12 cellular contexts compared by ENCODE assay signal in the genomic region with DNA sequence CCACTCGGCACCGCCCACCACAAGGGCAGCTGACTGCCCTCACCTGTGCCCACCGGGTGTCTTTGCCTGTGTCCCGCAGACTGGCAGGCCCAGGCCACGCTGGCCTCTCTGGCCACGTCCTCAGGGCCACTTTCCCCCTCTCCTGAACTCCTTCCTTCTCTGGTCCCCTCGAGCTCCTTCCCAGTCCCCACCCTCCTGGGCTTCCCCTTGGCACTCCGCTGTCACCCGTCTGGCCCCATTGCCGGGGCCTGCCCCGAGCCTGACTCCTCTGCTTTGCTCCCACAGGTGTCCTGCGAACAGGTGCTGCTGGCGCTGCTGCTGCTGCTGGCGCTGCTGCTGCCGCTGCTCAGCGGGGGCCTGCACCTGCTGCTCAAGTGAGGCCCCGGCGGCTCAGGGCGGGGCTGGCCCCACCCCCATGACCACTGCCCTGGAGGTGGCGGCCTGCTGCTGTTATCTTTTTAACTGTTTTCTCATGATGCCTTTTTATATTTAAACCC. TPM values are rescaled to one million over a fixed set of nuclear protein-coding genes. Genes with fewer than 3 reads are reported as not detected.
A peak's percentile ranks its signal among the peaks of the same experiment; 100 is the strongest.
DNase-seq lines count a peak whose midpoint lies in the region; ATAC-seq and TF ChIP-seq lines count a peak whose summit lies in the region.
"Had no signal": no experiment of that assay in that cellular context is flagged by ENCODE, and none has a peak within 500 bp of the region (broad histone marks: within the 10 kb centered on the region; RNA-seq: fewer than 3 reads in every experiment).

No MANE protein-coding gene starts in this region.

- CTCF ChIA-PET in Calu3 (lab: Charles Lee) = interaction anchor here (0.7 kb wide), 1 partner anchor 291 kb away, joined by 3 read pairs; no protein-coding TSS in a partner anchor

- H3K4me1 Mint-ChIP-seq in Calu3 (ENCODE audit: low read depth, unreplicated experiment) = peaks cover 31% of the 10 kb centered on the region
- H3K4me1 Mint-ChIP-seq in central memory CD8-positive, alpha-beta T cell = peaks cover 5% of the 10 kb centered on the region

- no peaks in the 10 kb centered on the region for H3K9me3 Mint-ChIP-seq in Calu3 (ENCODE audit: low read depth, unreplicated experiment)
- H3K9me3 Mint-ChIP-seq in central memory CD8-positive, alpha-beta T cell = no peaks in the 10 kb centered on the region

- no peak for ATAC-seq in central memory CD8-positive, alpha-beta T cell (replicated peaks; ENCODE audit: extremely low read depth, poor library complexity, severe bottlenecking)
- ATAC-seq in left lobe of liver (no peak), GM18909 (IDR thresholded peaks at IDR 0.05; ENCODE audit: poor library complexity, unreplicated experiment) (no peak)

- TF ChIP-seq CTCF in Calu3 (IDR thresholded peaks at IDR 0.05; ENCODE audit: unreplicated experiment) = no peak

- H3K27ac Mint-ChIP-seq in Calu3 (ENCODE audit: unreplicated experiment) = peak overlapping the region; percentile 94
- H3K27ac Mint-ChIP-seq in central memory CD8-positive, alpha-beta T cell (ENCODE audit: low read depth) = peak overlapping the region; percentile 49

- DNase-seq in Calu3 (peak; percentile 75), NCI-H2029 (lab: John Stamatoyannopoulos, UW) (peak; percentile 68), left lobe of liver (ENCODE audit: low spot score) (no peak)
- no peak for DNase-seq in central memory CD8-positive, alpha-beta T cell (ENCODE audit: low spot score in 2 of 2)
- no peak for DNase-seq in activated T-cell treated with anti-CD3 and anti-CD28 coated beads, Interleukin-2, amount 50 U/mL, for 1 hour
- DNase-seq: amniotic stem cell; midbrain; NCI-H1694; stimulated activated CD4-positive, alpha-beta T cell treated with anti-CD3 and anti-CD28 coated beads, Interleukin-1b, Interleukin-23, amount 100 ng/mL, for 48 hours had no signal

- peak overlapping the region; percentile 99 for H3K4me3 Mint-ChIP-seq in Calu3 (ENCODE audit: low read depth, unreplicated experiment)
- no peak overlapping the region for H3K4me3 Mint-ChIP-seq in central memory CD8-positive, alpha-beta T cell

- no peaks in the 10 kb centered on the region for H3K27me3 Mint-ChIP-seq in Calu3 (ENCODE audit: unreplicated experiment)
- no peaks in the 10 kb centered on the region for H3K27me3 Mint-ChIP-seq in central memory CD8-positive, alpha-beta T cell

- intact Hi-C loops in Calu3 (cut with micrococcal nuclease; ENCODE audit: unreplicated experiment) = no loop called here

- peaks cover 84% of the 10 kb centered on the region for H3K36me3 Mint-ChIP-seq in Calu3 (ENCODE audit: insufficient read depth, unreplicated experiment)
- peaks cover 4% of the 10 kb centered on the region for H3K36me3 Mint-ChIP-seq in central memory CD8-positive, alpha-beta T cell (ENCODE audit: insufficient read depth)

- no TSS peak for BruUV-seq in Calu3 (replicated peaks; lab: Mats Ljungman, UMichigan)

RNA-seq across cellular contexts. Expression of a gene that starts 14.2 kb away (rescaled TPM):
- total RNA-seq in Calu3 (2022) = 23.9 and 26.6 TPM in 2 replicates
- 13.6 TPM for total RNA-seq in left lobe of liver

RNA-seq across cellular contexts. Expression of a gene that starts 18.4 kb away (rescaled TPM):
- total RNA-seq in Calu3 (2022) = 37.9 and 43.1 TPM in 2 replicates
- total RNA-seq in left lobe of liver = 0.25 TPM
- total RNA-seq: fibroblast of lung, vagina had no signal

RNA-seq across cellular contexts. Expression of a gene that starts 22.4 kb away (rescaled TPM):
- 185 and 195 TPM in 2 replicates for total RNA-seq in Calu3 (2022)
- total RNA-seq in left lobe of liver = 32.2 TPM

RNA-seq across cellular contexts. Expression of a gene that starts 39.8 kb away (rescaled TPM):
- total RNA-seq in Calu3 (2022) (2.6 and 3.3 TPM in 2 replicates), left lobe of liver (0.65 TPM)

RNA-seq across cellular contexts. Expression of a gene that starts 58.0 kb away (rescaled TPM):
- total RNA-seq in Calu3 (2022) (63.4 and 69.6 TPM in 2 replicates), left lobe of liver (26.6 TPM)

Comparison
In these comparisons a context has a peak if more than half of its experiments do, and no peak if none do; other contexts are left out.
1. DNase-seq: peak in Calu3 (single experiment) and NCI-H2029 (single experiment); none in central memory CD8-positive, alpha-beta T cell (0 of 2), left lobe of liver (single experiment) and activated T-cell treated with anti-CD3 and anti-CD28 coated beads, Interleukin-2, amount 50 U/mL, for 1 hour (single experiment).
2. RNA of a gene that starts 18.4 kb away (total RNA-seq): 37.9 to 43.1 TPM in Calu3; 0.25 TPM in left lobe of liver (single experiment); every median in the first group is over 10 times any median in the second.